ENCODE assay signal across 1 cellular context in genomic region chr9:111979561-111979960, GRCh38.
TF ChIP-seq lines count a peak whose summit lies in the region.

No MANE protein-coding gene starts in this region.

TF ChIP-seq in HCT116, 20 proteins besides CTCF, POLR2A, EP300 and RAD21:
- TF ChIP-seq SRF (IDR thresholded peaks at IDR 0.05; ENCODE audit: low read depth): no peak
